12 cellular contexts compared by ENCODE assay signal in the genomic region with DNA sequence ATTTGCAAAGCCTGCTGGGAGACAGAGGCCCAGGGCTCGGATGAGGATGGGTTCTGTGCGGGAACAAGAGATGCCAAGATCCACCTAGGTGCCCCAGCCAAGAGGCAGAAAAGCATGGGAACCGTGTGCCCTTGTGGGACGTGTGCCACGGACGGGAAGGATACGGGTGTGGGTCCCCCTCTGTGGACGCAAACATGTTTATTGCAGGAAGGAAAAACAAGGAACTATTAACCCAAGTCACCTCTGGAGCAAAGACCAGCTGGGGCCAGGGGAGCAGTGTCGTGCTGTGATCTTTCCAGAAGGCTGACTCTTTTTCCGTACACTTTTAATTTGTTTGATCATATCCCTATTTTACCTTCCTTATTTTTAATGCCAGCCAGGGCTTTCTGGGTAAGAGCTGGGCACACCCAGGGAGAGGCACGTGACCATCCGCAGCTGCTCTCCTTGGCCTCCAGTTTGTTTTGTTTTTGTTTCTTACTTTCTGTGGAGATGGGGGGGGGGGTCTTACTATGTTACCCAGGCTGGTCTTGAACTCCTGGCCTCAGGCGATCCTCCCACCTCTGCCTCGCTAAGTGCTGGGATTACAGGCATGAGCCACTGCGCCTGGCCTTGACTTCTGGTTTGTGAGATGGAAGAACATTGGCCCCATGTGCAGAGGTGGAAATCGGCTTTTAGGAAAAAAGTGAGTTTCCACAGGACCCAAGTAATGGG. TPM values are rescaled to one million over a fixed set of nuclear protein-coding genes. Genes with fewer than 3 reads are reported as not detected.
DNase-seq lines count a peak whose midpoint lies in the region; ATAC-seq and TF ChIP-seq lines count a peak whose summit lies in the region.
"Had no signal": no experiment of that assay in that cellular context is flagged by ENCODE, and none has a peak within 500 bp of the region (broad histone marks: within the 10 kb centered on the region; RNA-seq: fewer than 3 reads in every experiment).

No MANE protein-coding gene starts in this region.

- H3K36me3 ChIP-seq in mammary epithelial cell (ENCODE audit: insufficient read depth, low read length) = no peaks in the 10 kb centered on the region
- no peaks in the 10 kb centered on the region for H3K36me3 ChIP-seq in gastroesophageal sphincter
- H3K36me3 ChIP-seq in upper lobe of right lung = no peaks in the 10 kb centered on the region
- no peaks in the 10 kb centered on the region for H3K36me3 ChIP-seq in trophoblast cell (ENCODE audit: control insufficient read depth in 1 of 2, insufficient read depth in 2 of 2, low read length in 2 of 2)

- no peaks in the 10 kb centered on the region for H3K9me3 ChIP-seq in mammary epithelial cell (replicated peaks; ENCODE audit: insufficient read depth, low read length)
- no peaks in the 10 kb centered on the region for H3K9me3 ChIP-seq in gastroesophageal sphincter
- no peaks in the 10 kb centered on the region for H3K9me3 ChIP-seq in upper lobe of right lung
- no peaks in the 10 kb centered on the region for H3K9me3 ChIP-seq in trophoblast cell (ENCODE audit: insufficient read depth, low read depth, low read length)

- intact Hi-C loops in MCF 10A (cut with micrococcal nuclease) = no loop called here
- intact Hi-C loops in mammary epithelial cell (cut with micrococcal nuclease) = no loop called here
- intact Hi-C loops in upper lobe of right lung (cut with DNase I) = no loop called here

- peaks cover 8% of the 10 kb centered on the region for H3K4me1 ChIP-seq in mammary epithelial cell (ENCODE audit: insufficient read depth, low read length)
- peaks cover 0 to 40% (median 7%) of the 10 kb centered on the region in 3 donors for H3K4me1 ChIP-seq in gastroesophageal sphincter
- peaks cover 8% of the 10 kb centered on the region for H3K4me1 ChIP-seq in upper lobe of right lung
- peaks cover 2 to 5% of the 10 kb centered on the region in 2 experiments for H3K4me1 ChIP-seq in trophoblast cell (ENCODE audit: control insufficient read depth in 1 of 2, insufficient read depth in 2 of 2, low read length in 2 of 2)

- no peak overlapping the region for H2BK12ac ChIP-seq in trophoblast cell (ENCODE audit: low read length)

- H3K79me2 ChIP-seq in mammary epithelial cell (ENCODE audit: insufficient read depth, low read length) (peaks cover 70% of the 10 kb centered on the region), trophoblast cell (ENCODE audit: control insufficient read depth, insufficient read depth, low read length, poor library complexity) (no peaks in the 10 kb centered on the region)

- no peak overlapping the region for H3K14ac ChIP-seq in trophoblast cell (ENCODE audit: low read length)

- no peak overlapping the region for H4K12ac ChIP-seq in trophoblast cell (ENCODE audit: low read depth, low read length)

- H3K27me3 ChIP-seq in mammary epithelial cell (ENCODE audit: insufficient read depth, low read length) (no peaks in the 10 kb centered on the region), gastroesophageal sphincter (no peaks in the 10 kb centered on the region), upper lobe of right lung (no peaks in the 10 kb centered on the region), trophoblast cell (ENCODE audit: insufficient read depth, low read length) (no peaks in the 10 kb centered on the region)

- H3K27ac Mint-ChIP-seq in MCF 10A (ENCODE audit: low read depth, unreplicated experiment) (peak overlapping the region; percentile 33), neural crest cell (ENCODE audit: unreplicated experiment) (peak overlapping the region; percentile 75)

- no peak for TF ChIP-seq EP300 in gastroesophageal sphincter (IDR thresholded peaks at IDR 0.05)

- peaks cover under 1% of the 10 kb centered on the region for H3K79me1 ChIP-seq in trophoblast cell (ENCODE audit: low read length)

- no peak overlapping the region for H3K27ac ChIP-seq in mammary epithelial cell (ENCODE audit: insufficient read depth, low read depth, low read length)
- peak overlapping the region in 3 of 4 donors; percentile 5 to 41 (median 24) for H3K27ac ChIP-seq in gastroesophageal sphincter
- H3K27ac ChIP-seq in upper lobe of right lung = peak overlapping the region; percentile 9
- no peak overlapping the region for H3K27ac ChIP-seq in trophoblast cell (ENCODE audit: low read depth, low read length)

- H3K9me3 Mint-ChIP-seq in MCF 10A (ENCODE audit: unreplicated experiment) (no peaks in the 10 kb centered on the region), neural crest cell (no peaks in the 10 kb centered on the region)

- H3K18ac ChIP-seq in trophoblast cell (ENCODE audit: low read length) = no peak overlapping the region

- no peak for TF ChIP-seq POLR2A in gastroesophageal sphincter (IDR thresholded peaks at IDR 0.05)

- DNase-seq in MCF 10A (ENCODE audit: unreplicated experiment) (no peak), mammary epithelial cell (no peak), neural crest cell (ENCODE audit: low read depth, low spot score) (no peak), upper lobe of right lung (no peak), trophoblast cell (no peak), inferior parietal cortex (ENCODE audit: extremely low spot score) (no peak)
- DNase-seq: activated CD4-positive, CD25-positive, alpha-beta regulatory T cell; activated naive CD4-positive, alpha-beta T cell treated with anti-CD3 and anti-CD28 coated beads, Interleukin-2, amount 50 U/mL, for 16 hours; midbrain; stimulated activated naive CD4-positive, alpha-beta T cell treated with Interleukin-2 at 50 U/mL for 16 hours had no signal

- no peak overlapping the region for H2AK5ac ChIP-seq in trophoblast cell (ENCODE audit: low read length)

- H2BK5ac ChIP-seq in trophoblast cell (ENCODE audit: low read depth, low read length, poor library complexity) = no peak overlapping the region

- H2AFZ ChIP-seq in mammary epithelial cell (ENCODE audit: low read depth, low read length) (no peak overlapping the region), trophoblast cell (ENCODE audit: insufficient read depth, low read length, poor library complexity) (no peak overlapping the region)

- H4K20me1 ChIP-seq in mammary epithelial cell (ENCODE audit: insufficient read depth, low read length) = peaks cover under 1% of the 10 kb centered on the region

- H3K4me1 Mint-ChIP-seq in MCF 10A (ENCODE audit: insufficient read depth, unreplicated experiment) = peaks cover 8% of the 10 kb centered on the region
- H3K4me1 Mint-ChIP-seq in neural crest cell = peaks cover 40% of the 10 kb centered on the region

- CTCF ChIA-PET in MCF 10A (lab: Yijun Ruan, JAX) = interaction anchor here (0.5 kb wide), 1 partner anchor 10 kb away, joined by 6 read pairs; no protein-coding TSS in a partner anchor
- CTCF ChIA-PET in mammary epithelial cell (lab: Charles Lee; ENCODE audit: low non-redundant PET) = no interaction called here

- H3K4ac ChIP-seq in trophoblast cell (ENCODE audit: low read depth, low read length) = no peak overlapping the region

- in situ Hi-C loops in mammary epithelial cell (cut with MboI; ENCODE audit: low sequenced_read_pairs in 2 of 2) = no loop called here

- H3K4me3 ChIP-seq in mammary epithelial cell (replicated peaks in 1 of 3; ENCODE audit: insufficient read depth in 1 of 3, low read depth in 2 of 3, low read length in 3 of 3) (no peak overlapping the region), gastroesophageal sphincter (no peak overlapping the region), upper lobe of right lung (no peak overlapping the region), trophoblast cell (ENCODE audit: low read depth, low read length) (no peak overlapping the region)

- H3K4me3 Mint-ChIP-seq in MCF 10A (ENCODE audit: unreplicated experiment) = no peak overlapping the region
- no peak overlapping the region for H3K4me3 Mint-ChIP-seq in neural crest cell

- no peak overlapping the region for H2BK120ac ChIP-seq in trophoblast cell (ENCODE audit: insufficient read depth, low read length, poor library complexity)

- no peaks in the 10 kb centered on the region for H3K27me3 Mint-ChIP-seq in MCF 10A (ENCODE audit: insufficient read depth, unreplicated experiment)
- no peaks in the 10 kb centered on the region for H3K27me3 Mint-ChIP-seq in neural crest cell (ENCODE audit: low read depth)

- 96% methylated on average over 14 of the region's 16 CpGs for WGBS in mammary epithelial cell (ENCODE audit: low coverage, missing lambda C conversion rate)
- WGBS in gastroesophageal sphincter (ENCODE audit: low coverage in 1 of 2), 2 donors = 66 to 70% methylated on average over 10 of the region's 16 CpGs
- no CpG with 5 or more reads among the region's 16 CpGs for WGBS in trophoblast cell (ENCODE audit: extremely low coverage, insufficient coverage, insufficient read length)

- H3K4me2 ChIP-seq in mammary epithelial cell (ENCODE audit: insufficient read depth, low read depth, low read length) (no peak overlapping the region), trophoblast cell (ENCODE audit: low read length) (no peak overlapping the region)

- H4K91ac ChIP-seq in trophoblast cell (ENCODE audit: low read depth, low read length) = no peak overlapping the region

- H3K9ac ChIP-seq in mammary epithelial cell (ENCODE audit: insufficient read depth, low read length) (no peak overlapping the region), trophoblast cell (ENCODE audit: low read length) (no peak overlapping the region)

- BruUV-seq in MCF 10A (replicated peaks; lab: Mats Ljungman, UMichigan) (no TSS peak), mammary epithelial cell (replicated peaks; lab: Mats Ljungman, UMichigan) (no TSS peak)

- TF ChIP-seq CTCF in MCF 10A (IDR thresholded peaks at IDR 0.05; ENCODE audit: unreplicated experiment) (no peak), mammary epithelial cell (conservative IDR thresholded peaks at IDR 0.05 in 1 of 2, IDR thresholded peaks at IDR 0.05 in 1 of 2; ENCODE audit: extremely low read depth in 1 of 2, insufficient read depth in 1 of 2, low read depth in 1 of 2, low read length in 2 of 2) (no peak), gastroesophageal sphincter (IDR thresholded peaks at IDR 0.05) (no peak), neural crest cell (conservative IDR thresholded peaks at IDR 0.05) (no peak), upper lobe of right lung (IDR thresholded peaks at IDR 0.05) (no peak)

- no peak overlapping the region for H4K8ac ChIP-seq in trophoblast cell (ENCODE audit: low read depth, low read length)

- ATAC-seq in gastroesophageal sphincter = peak; percentile 36
- peak; percentile 12 for ATAC-seq in upper lobe of right lung
- no peak for ATAC-seq in HG02571 (IDR thresholded peaks at IDR 0.05; ENCODE audit: unreplicated experiment)

- peaks cover 5% of the 10 kb centered on the region for H3K36me3 Mint-ChIP-seq in MCF 10A (ENCODE audit: insufficient read depth, unreplicated experiment)
- no peaks in the 10 kb centered on the region for H3K36me3 Mint-ChIP-seq in neural crest cell (ENCODE audit: low read depth)

- no peak overlapping the region for H3K23ac ChIP-seq in trophoblast cell (ENCODE audit: low read length)

- POLR2A ChIA-PET in MCF 10A (lab: Yijun Ruan, JAX) = interaction anchor here (0.6 to 1.6 kb wide), 2 partner anchors 15 to 85 kb away, joined by 3 to 6 read pairs; no protein-coding TSS in a partner anchor

- dilution Hi-C loops in mammary epithelial cell (cut with HindIII; ENCODE audit: low sequenced_read_pairs) = no loop called here

RNA-seq across cellular contexts. Expression of a gene that starts 20.7 kb away (rescaled TPM):
- total RNA-seq in MCF 10A (2022) (48.2 and 71.0 TPM in 2 replicates), mammary epithelial cell (10 to 100 TPM; 44.8 to 60.9 TPM), gastroesophageal sphincter (10 to 100 TPM in 3 of 4 donors, 1 to 10 TPM in 1; 6.8 to 13.9 (median 11.5) TPM), neural crest cell (50.9 and 54.8 TPM in 2 replicates), upper lobe of right lung (35.3 TPM)
- polyA plus RNA-seq in mammary epithelial cell = 122 TPM
- 117 TPM for polyA minus RNA-seq in mammary epithelial cell
- polyA plus RNA-seq in trophoblast cell (2013) = 102 and 105 TPM in 2 replicates

Comparison
In these comparisons a context has a peak if more than half of its experiments do, and no peak if none do; other contexts are left out.
1. H3K27ac ChIP-seq: peak in gastroesophageal sphincter (3 of 4) and upper lobe of right lung (single experiment); none in mammary epithelial cell (single experiment) and trophoblast cell (single experiment).